Comparison of ENCODE assay signal across 26 cellular contexts in the genomic region with DNA sequence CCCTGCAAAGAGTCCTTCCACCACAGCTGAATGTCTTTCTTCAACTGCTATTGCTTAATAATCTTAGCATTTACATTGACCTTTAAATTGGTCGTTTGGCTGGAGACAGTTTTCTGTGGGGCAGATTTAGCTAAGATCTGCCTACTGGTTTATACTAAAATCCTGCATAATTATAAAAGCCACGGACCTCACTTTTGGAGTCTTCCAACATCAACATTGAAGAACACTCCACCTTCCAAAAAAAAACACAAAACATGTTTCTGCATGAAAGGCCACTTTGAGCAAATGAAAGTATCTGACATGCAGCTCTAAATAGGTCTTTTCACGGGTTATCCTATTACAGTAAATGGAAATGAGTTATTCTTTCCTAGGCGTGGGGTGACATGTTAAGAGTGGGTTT. TPM values are rescaled to one million over a fixed set of nuclear protein-coding genes. Genes with fewer than 3 reads are reported as not detected.
DNase-seq lines count a peak whose midpoint lies in the region; ATAC-seq and TF ChIP-seq lines count a peak whose summit lies in the region.
"Had no signal": no experiment of that assay in that cellular context is flagged by ENCODE, and none has a peak within 500 bp of the region (broad histone marks: within the 10 kb centered on the region; RNA-seq: fewer than 3 reads in every experiment).

No MANE protein-coding gene starts in this region.

- H4K91ac ChIP-seq in neuronal stem cell (ENCODE audit: low read depth, low read length, poor library complexity) = no peak overlapping the region

- H2BK120ac ChIP-seq in neuronal stem cell (ENCODE audit: low read depth, low read length) = no peak overlapping the region

- H3K4me3 ChIP-seq in neuronal stem cell (ENCODE audit: low read length in 2 of 2) (no peak overlapping the region), sigmoid colon (no peak overlapping the region)
- H3K4me3 ChIP-seq: heart left ventricle had no signal

- intact Hi-C loops in sigmoid colon (cut with DNase I) = no loop called here
- intact Hi-C loops in left colon (cut with DNase I, micrococcal nuclease) = no loop called here

- H2BK12ac ChIP-seq in neuronal stem cell (ENCODE audit: low read length) = no peak overlapping the region

- H3K27ac ChIP-seq in neuronal stem cell (replicated peaks; ENCODE audit: low read length) (no peak overlapping the region), sigmoid colon (no peak overlapping the region)
- H3K27ac ChIP-seq: 22Rv1, heart left ventricle, VCaP had no signal

- no peak overlapping the region for H2AK5ac ChIP-seq in neuronal stem cell (ENCODE audit: low read depth, low read length)

- no peaks in the 10 kb centered on the region for H3K79me1 ChIP-seq in neuronal stem cell (ENCODE audit: low read depth, low read length)

- H3K4me1 ChIP-seq in neuronal stem cell (ENCODE audit: control insufficient read depth in 2 of 2, insufficient read depth in 1 of 2, low read depth in 1 of 2, low read length in 2 of 2) (peaks cover 0 to 4% of the 10 kb centered on the region in 2 donors), sigmoid colon (no peaks in the 10 kb centered on the region)

- H3K18ac ChIP-seq in neuronal stem cell (ENCODE audit: low read length) = no peak overlapping the region

- no peak overlapping the region for H3K9ac ChIP-seq in neuronal stem cell (ENCODE audit: low read depth, low read length, poor library complexity)
- H3K9ac ChIP-seq: SK-N-SH had no signal

- H2BK15ac ChIP-seq in neuronal stem cell (ENCODE audit: low read length) = no peak overlapping the region

- no peak overlapping the region for H3K23ac ChIP-seq in neuronal stem cell (ENCODE audit: low read depth, low read length, poor library complexity)

- H3K4ac ChIP-seq in neuronal stem cell (ENCODE audit: low read length) = no peak overlapping the region

- H4K8ac ChIP-seq in neuronal stem cell (ENCODE audit: low read depth, low read length) = no peak overlapping the region

- H2AFZ ChIP-seq in neuronal stem cell (ENCODE audit: low read length) = peak overlapping the region; percentile 23

- no peak overlapping the region for H2BK5ac ChIP-seq in neuronal stem cell (ENCODE audit: low read length)

- DNase-seq in DMS 273 (lab: John Stamatoyannopoulos, UW; ENCODE audit: unreplicated experiment) = peak; percentile 8
- no peak for DNase-seq in DMS 273 treated with DMSO at 0.1 percent for 48 hours (lab: John Stamatoyannopoulos, UW)
- peak; percentile 16 for DNase-seq in NCI-H69 (lab: John Stamatoyannopoulos, UW)
- peak; percentile 84 for DNase-seq in fibroblast of gingiva (ENCODE audit: low read depth)
- DNase-seq in neuronal stem cell (ENCODE audit: low spot score) = no peak
- DNase-seq in sigmoid colon = no peak
- DNase-seq in left colon = no peak
- DNase-seq: activated CD4-positive, alpha-beta T cell treated with anti-CD3 and anti-CD28 coated beads for 48 hours; activated T-cell treated with anti-CD3 and anti-CD28 coated beads, Interleukin-2, amount 50 U/mL, for 4 hours; CD8-positive, alpha-beta memory T cell; DMS53; heart left ventricle; KG1; left cardiac atrium; mesendoderm; NCI-H1930; NCI-H524; occipital lobe; RPMI8226; SK-N-SH; small intestine; T-helper 2 cell had no signal

- TF ChIP-seq POLR2A in sigmoid colon (IDR thresholded peaks at IDR 0.05) = no peak

- no peak for TF ChIP-seq CTCF in sigmoid colon (IDR thresholded peaks at IDR 0.05)

- no CpG with 5 or more reads among the region's 4 CpGs for WGBS in neuronal stem cell (ENCODE audit: extremely low coverage in 2 of 2, insufficient read length in 2 of 2, insufficient replicate concordance in 1 of 2), 2 donors
- WGBS in sigmoid colon, 2 donors = 66 to 69% methylated on average over 4 of the region's 4 CpGs

- H3K36me3 ChIP-seq in neuronal stem cell (replicated peaks in 1 of 2; ENCODE audit: control insufficient read depth in 2 of 2, insufficient read depth in 2 of 2, low read length in 2 of 2) = no peaks in the 10 kb centered on the region
- H3K36me3 ChIP-seq in sigmoid colon = no peaks in the 10 kb centered on the region
- H3K36me3 ChIP-seq: heart left ventricle had no signal

- H3K14ac ChIP-seq in neuronal stem cell (ENCODE audit: low read length) = no peak overlapping the region

- ATAC-seq in left colon (no peak), HG03378 (IDR thresholded peaks at IDR 0.05; ENCODE audit: unreplicated experiment) (no peak)
- ATAC-seq: activated T-cell treated with anti-CD3 and anti-CD28 coated beads, Interleukin-2, amount 50 U/mL, for 4 hours; heart left ventricle; left cardiac atrium; stimulated activated effector memory CD8-positive, alpha-beta T cell treated with anti-CD3 and anti-CD28 coated beads, Interleukin-12 subunit alpha, Interleukin-12 subunit beta, amount 100 ng/mL, for 72 hours had no signal

- TF ChIP-seq EP300 in sigmoid colon (IDR thresholded peaks at IDR 0.05) = no peak

- H3K27me3 ChIP-seq in neuronal stem cell (ENCODE audit: control insufficient read depth in 3 of 3, insufficient read depth in 3 of 3, low read depth in 1 of 3, low read length in 3 of 3) = no peaks in the 10 kb centered on the region
- no peaks in the 10 kb centered on the region for H3K27me3 ChIP-seq in sigmoid colon
- H3K27me3 ChIP-seq: heart left ventricle had no signal

- H3K4me2 ChIP-seq in neuronal stem cell (ENCODE audit: insufficient read depth, low read length, poor library complexity, severe bottlenecking) = no peak overlapping the region
- H3K4me2 ChIP-seq: SK-N-SH had no signal

- peaks cover 3 to 15% of the 10 kb centered on the region in 2 donors for H3K9me3 ChIP-seq in neuronal stem cell (replicated peaks in 1 of 2; ENCODE audit: control insufficient read depth in 2 of 2, insufficient read depth in 1 of 2, low read depth in 1 of 2, low read length in 2 of 2)
- H3K9me3 ChIP-seq in sigmoid colon = no peaks in the 10 kb centered on the region
- H3K9me3 ChIP-seq: SK-N-SH had no signal

RNA-seq across cellular contexts. Expression of a gene that starts 57.0 kb away (rescaled TPM):
- 68.7 TPM for polyA plus RNA-seq in neuronal stem cell (2013, experiment 1 of 2)
- polyA plus RNA-seq in neuronal stem cell (2013, experiment 2 of 2) = 71.1 TPM
- total RNA-seq in sigmoid colon (10 to 100 TPM; 12.7 to 40.0 (median 29.5) TPM), left colon (10 to 100 TPM; 31.4 to 32.0 TPM)
- polyA plus RNA-seq in sigmoid colon = 10 to 100 TPM in 2 of 3 donors, 1 to 10 TPM in 1; 9.7 to 20.3 (median 10.8) TPM

Comparison
In these comparisons a context has a peak if more than half of its experiments do, and no peak if none do; other contexts are left out.
1. DNase-seq: peak in DMS 273 (single experiment), NCI-H69 (single experiment) and fibroblast of gingiva (single experiment); none in DMS 273 treated with DMSO at 0.1 percent for 48 hours (single experiment), neuronal stem cell (single experiment), sigmoid colon (single experiment) and left colon (0 of 2).